8 cellular contexts compared by ENCODE assay signal in genomic region chr6:2245103-2245953, GRCh38. TPM values are rescaled to one million over a fixed set of nuclear protein-coding genes. Genes with fewer than 3 reads are reported as not detected.
DNase-seq lines count a peak whose midpoint lies in the region; ATAC-seq and TF ChIP-seq lines count a peak whose summit lies in the region.

GMDS (minus strand) TSS chr6:2245605.

- peak; percentile 76 for DNase-seq in NK-92 treated with Interleukin-12 subunit alpha and Interleukin-12 subunit beta, amount 100 ng/mL, for 24 hours (lab: John Stamatoyannopoulos, UW)
- DNase-seq in NK-92 (lab: John Stamatoyannopoulos, UW; ENCODE audit: unreplicated experiment) (no peak), NCI-H2029 treated with DMSO at 0.1 percent for 48 hours (lab: John Stamatoyannopoulos, UW) (peak; percentile 73), UCSD-AML1 (lab: John Stamatoyannopoulos, UW; ENCODE audit: unreplicated experiment) (peak; percentile 95), body of pancreas (peak; percentile 89 to 93 (median 92)), skeletal muscle cell (ENCODE audit: low read depth) (peak; percentile 70)

- ATAC-seq in HG02970 (IDR thresholded peaks at IDR 0.05; ENCODE audit: low FRiP score, unreplicated experiment) (peak; percentile 81), body of pancreas (peak; percentile 91)

- no peaks in the 10 kb centered on the region for H3K36me3 ChIP-seq in body of pancreas (replicated peaks in 1 of 2; ENCODE audit: insufficient read depth in 1 of 2, low read depth in 2 of 2)

- H3K4me3 ChIP-seq in body of pancreas, result peak within 1 kb of the TSS; percentile 57 to 66
- H3K4me3 ChIP-seq in iPS-11a (ENCODE audit: low read depth, low read length), result peak within 1 kb of the TSS; percentile 87
- H3K4me3 ChIP-seq in skeletal muscle cell (ENCODE audit: low read depth, low read length), result peak within 1 kb of the TSS; percentile 93

- 0% methylated on average over 25 to 100 of the region's 102 CpGs for whole genome bisulfite sequencing in body of pancreas, 2 donors

- peak within 1 kb of the TSS; percentile 95 to 100 (median 100) for H3K27ac ChIP-seq in body of pancreas

- TF ChIP-seq POLR2A in body of pancreas (IDR thresholded peaks at IDR 0.05), result peak; percentile 93 to 99 (median 95)

- H3K27me3 ChIP-seq in body of pancreas, result no peaks in the 10 kb centered on the region

- peak in 3 of 7 experiments; percentile 2 to 7 (median 6) for TF ChIP-seq CTCF in body of pancreas (IDR thresholded peaks at IDR 0.05)

- intact Hi-C loops in body of pancreas (cut with DNase I), result no loop called here

- H3K4me1 ChIP-seq in body of pancreas, result peaks cover 30% of the 10 kb centered on the region

- H3K9me3 ChIP-seq in body of pancreas, result no peaks in the 10 kb centered on the region

RNA-seq across cellular contexts. Expression of gene GMDS, which starts in this region (rescaled TPM):
- 10 to 100 TPM; 34.5 to 63.3 TPM for total RNA-seq in body of pancreas
